17 cellular contexts compared by ENCODE assay signal in the genomic region with DNA sequence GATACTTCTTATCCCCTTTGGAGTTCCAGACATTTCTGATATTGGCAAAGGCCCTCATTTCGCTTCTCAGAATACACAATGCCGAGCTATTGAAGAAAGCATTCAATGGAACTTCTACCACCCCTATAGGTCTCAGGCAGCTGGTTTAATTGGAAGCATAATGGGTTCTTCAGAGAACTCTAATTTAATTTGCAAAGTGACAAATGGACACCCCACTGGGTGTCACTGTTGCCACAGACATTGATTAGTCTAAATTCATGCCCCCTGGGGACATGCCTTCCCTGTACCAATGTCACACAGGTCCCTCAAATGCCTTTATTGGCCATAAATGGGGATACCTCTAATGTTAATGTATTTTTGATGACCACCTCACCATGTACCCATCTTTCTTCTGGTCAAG. TPM values are rescaled to one million over a fixed set of nuclear protein-coding genes. Genes with fewer than 3 reads are reported as not detected.
DNase-seq lines count a peak whose midpoint lies in the region; ATAC-seq, FAIRE-seq and TF ChIP-seq lines count a peak whose summit lies in the region.
"Had no signal": no experiment of that assay in that cellular context is flagged by ENCODE, and none has a peak within 500 bp of the region (broad histone marks: within the 10 kb centered on the region; RNA-seq: fewer than 3 reads in every experiment).

No MANE protein-coding gene starts in this region.

- H4K8ac ChIP-seq in H1 (ENCODE audit: extremely low read depth, insufficient read depth, low read length), result no peak overlapping the region

- no peaks in the 10 kb centered on the region for H3K79me1 ChIP-seq in H1 (ENCODE audit: low read depth, low read length)

- H3K14ac ChIP-seq in H1 (ENCODE audit: insufficient read length), result no peak overlapping the region

- no peak for TF ChIP-seq RAD21 in H1 (IDR thresholded peaks at IDR 0.05 in 1 of 2, conservative IDR thresholded peaks at IDR 0.05 in 1 of 2; ENCODE audit: low read depth in 2 of 2, low read length in 2 of 2)

- ATAC-seq in GM18867 (IDR thresholded peaks at IDR 0.05; ENCODE audit: unreplicated experiment), result no peak
- ATAC-seq: A549, T-cell had no signal

- H3K23ac ChIP-seq in H1 (ENCODE audit: insufficient read length), result no peak overlapping the region

- peaks cover 0 to 7% (median 0%) of the 10 kb centered on the region in 4 experiments; a peak in 3 of 7 replicates for H3K4me1 ChIP-seq in H1 (replicated peaks in 1 of 4; ENCODE audit: control insufficient read depth in 3 of 4, insufficient read depth in 4 of 4, low read length in 3 of 4)
- H3K4me1 ChIP-seq: A549 had no signal

- TF ChIP-seq POLR2A in H1 (IDR thresholded peaks at IDR 0.05; ENCODE audit: control extremely low read depth in 1 of 2, low read depth in 2 of 2, low read length in 2 of 2), result no peak

- H2BK20ac ChIP-seq in H1 (ENCODE audit: low read length), result no peak overlapping the region

- peak; percentile 52 for FAIRE-seq in H1 (lab: Jason Lieb, UNC)
- FAIRE-seq in urothelium cell line (lab: Jason Lieb, UNC), result no peak
- FAIRE-seq: A549, H54 had no signal

- no peak overlapping the region for H2AFZ ChIP-seq in H1 (ENCODE audit: low read length)

- H4K91ac ChIP-seq in H1 (replicated peaks; ENCODE audit: insufficient read length, low read length), result no peak overlapping the region

- H3K23me2 ChIP-seq in H1 (ENCODE audit: low read depth, low read length), result no peaks in the 10 kb centered on the region

- H2BK120ac ChIP-seq in H1 (replicated peaks; ENCODE audit: low read depth, low read length), result no peak overlapping the region

- H2BK5ac ChIP-seq in H1 (ENCODE audit: low read depth, low read length), result no peak overlapping the region

- no peak overlapping the region for H4K5ac ChIP-seq in H1 (ENCODE audit: insufficient read length, low read depth, low read length)

- no peak overlapping the region for H2BK15ac ChIP-seq in H1 (ENCODE audit: low read length)

- no peaks in the 10 kb centered on the region for H3K36me3 Mint-ChIP-seq in activated CD4-positive, alpha-beta memory T cell treated with anti-CD3 and anti-CD28 coated beads, Interleukin-2, amount 10 ng/mL, durations not matched to agents 7 days and 5 days (ENCODE audit: low read depth)
- H3K36me3 Mint-ChIP-seq: CD4-positive, CD25-positive, alpha-beta regulatory T cell; T-cell had no signal

- POLR2A ChIA-PET in H1 (lab: Charles Lee; ENCODE audit: partially characterized antibody), result no interaction called here
- POLR2A ChIA-PET in activated CD4-positive, alpha-beta memory T cell treated with anti-CD3 and anti-CD28 coated beads, Interleukin-2, amount 10 ng/mL, durations not matched to agents 7 days and 5 days (lab: Charles Lee), result no interaction called here

- no peak overlapping the region for H2AK5ac ChIP-seq in H1 (ENCODE audit: low read depth, low read length)

- peak; percentile 41 for DNase-seq in NCI-H1436 (lab: John Stamatoyannopoulos, UW)
- no peak for DNase-seq in NCI-H1436 treated with DMSO at 0.1 percent for 48 hours (lab: John Stamatoyannopoulos, UW)
- peak; percentile 51 for DNase-seq in COR-L47 (lab: John Stamatoyannopoulos, UW)
- DNase-seq in NCI-H69 (lab: John Stamatoyannopoulos, UW), result peak; percentile 34
- DNase-seq in H1 (ENCODE audit: low read depth in 1 of 2, low spot score in 2 of 2), result no peak
- DNase-seq in urothelium cell line (ENCODE audit: low spot score), result no peak
- DNase-seq in activated CD4-positive, alpha-beta memory T cell treated with anti-CD3 and anti-CD28 coated beads, Interleukin-2, amount 10 ng/mL, durations not matched to agents 7 days and 5 days, result no peak
- DNase-seq: Calu3, MM.1S, NCI-H1417 treated with DMSO at 0.1 percent for 48 hours, NCI-H2107, NCI-H446 had no signal

- H3K79me2 ChIP-seq in H1 (ENCODE audit: control insufficient read depth in 1 of 2, insufficient read depth in 2 of 2, low read length in 2 of 2), result no peaks in the 10 kb centered on the region

- no peak overlapping the region for H2BK12ac ChIP-seq in H1 (ENCODE audit: low read depth, low read length)

- no peak for TF ChIP-seq CTCF in H1 (IDR thresholded peaks at IDR 0.05; ENCODE audit: control extremely low read depth in 1 of 3, insufficient read depth in 1 of 3, low read depth in 1 of 3, low read length in 3 of 3)

- no peak overlapping the region for H3K4ac ChIP-seq in H1 (replicated peaks; ENCODE audit: insufficient read length, low read depth, low read length)

- TF ChIP-seq EP300 in H1 (IDR thresholded peaks at IDR 0.05; ENCODE audit: borderline replicate concordance in 1 of 2, low read depth in 2 of 2, low read length in 2 of 2), result no peak

- no peaks in the 10 kb centered on the region; a peak in 1 of 4 replicates for H3K9me3 ChIP-seq in H1 (ENCODE audit: insufficient read depth in 2 of 2, low read depth in 1 of 2, low read length in 1 of 2)

- no peak overlapping the region for H3K4me3 Mint-ChIP-seq in activated CD4-positive, alpha-beta memory T cell treated with anti-CD3 and anti-CD28 coated beads, Interleukin-2, amount 10 ng/mL, durations not matched to agents 7 days and 5 days
- H3K4me3 Mint-ChIP-seq: CD4-positive, CD25-positive, alpha-beta regulatory T cell; T-cell had no signal

- H3K9me3 Mint-ChIP-seq in activated CD4-positive, alpha-beta memory T cell treated with anti-CD3 and anti-CD28 coated beads, Interleukin-2, amount 10 ng/mL, durations not matched to agents 7 days and 5 days, result peaks cover 3% of the 10 kb centered on the region

- H3K56ac ChIP-seq in H1 (replicated peaks; ENCODE audit: insufficient read length, low read depth, low read length), result no peak overlapping the region

- H3K4me2 ChIP-seq in H1 (ENCODE audit: insufficient read depth in 1 of 2, low read depth in 2 of 2, low read length in 2 of 2), result no peak overlapping the region
- H3K4me2 ChIP-seq: A549 had no signal

- CTCF ChIA-PET in H1 (lab: Charles Lee; ENCODE audit: partially characterized antibody), result no interaction called here
- CTCF ChIA-PET in activated CD4-positive, alpha-beta memory T cell treated with anti-CD3 and anti-CD28 coated beads, Interleukin-2, amount 10 ng/mL, durations not matched to agents 7 days and 5 days (lab: Charles Lee), result no interaction called here

- H3K18ac ChIP-seq in H1 (ENCODE audit: extremely low read depth, low read length), result no peak overlapping the region

- no peaks in the 10 kb centered on the region for H3K36me3 ChIP-seq in H1 (ENCODE audit: control insufficient read depth in 2 of 4, insufficient read depth in 4 of 4, low read length in 3 of 4)

- no peak overlapping the region for H3K9ac ChIP-seq in H1 (replicated peaks in 1 of 4; ENCODE audit: extremely low read depth in 1 of 4, low read depth in 3 of 4, low read length in 3 of 4)

- no peaks in the 10 kb centered on the region for H3K27me3 Mint-ChIP-seq in activated CD4-positive, alpha-beta memory T cell treated with anti-CD3 and anti-CD28 coated beads, Interleukin-2, amount 10 ng/mL, durations not matched to agents 7 days and 5 days

- H3K27me3 ChIP-seq in H1 (replicated peaks in 1 of 4; ENCODE audit: control insufficient read depth in 3 of 4, extremely low read depth in 1 of 4, insufficient read depth in 3 of 4, low read length in 3 of 4), result no peaks in the 10 kb centered on the region

- no peaks in the 10 kb centered on the region for H4K20me1 ChIP-seq in H1 (replicated peaks in 1 of 2; ENCODE audit: control insufficient read depth in 1 of 2, insufficient read depth in 2 of 2, low read length in 2 of 2)

- 40% methylated on average over 2 of the region's 2 CpGs; no CpG with 5 or more reads in 1 of the 2 experiments for WGBS in H1 (ENCODE audit: extremely low coverage in 1 of 2, insufficient coverage in 1 of 2, insufficient read length in 1 of 2, insufficient replicate concordance in 2 of 2, low coverage in 1 of 2, low lambda C conversion rate in 2 of 2, missing lambda C conversion rate in 1 of 2), 2 experiments

- no peak overlapping the region for H3K27ac Mint-ChIP-seq in activated CD4-positive, alpha-beta memory T cell treated with anti-CD3 and anti-CD28 coated beads, Interleukin-2, amount 10 ng/mL, durations not matched to agents 7 days and 5 days
- H3K27ac Mint-ChIP-seq: CD4-positive, CD25-positive, alpha-beta regulatory T cell; T-cell had no signal

- H3K4me1 Mint-ChIP-seq in activated CD4-positive, alpha-beta memory T cell treated with anti-CD3 and anti-CD28 coated beads, Interleukin-2, amount 10 ng/mL, durations not matched to agents 7 days and 5 days, result no peaks in the 10 kb centered on the region
- H3K4me1 Mint-ChIP-seq: CD4-positive, CD25-positive, alpha-beta regulatory T cell; T-cell had no signal

- no peak overlapping the region for H3K27ac ChIP-seq in H1 (ENCODE audit: low read depth, low read length)
- H3K27ac ChIP-seq: A549 had no signal

- H3K4me3 ChIP-seq in H1 (ENCODE audit: extremely low read depth in 1 of 4, insufficient read depth in 2 of 4, low read depth in 3 of 4, low read length in 4 of 4), result no peak overlapping the region
- H3K4me3 ChIP-seq: A549 had no signal

TF ChIP-seq in H1, 55 proteins besides CTCF, POLR2A, EP300 and RAD21 (continues in another document):
- TF ChIP-seq EGR1 (IDR thresholded peaks at IDR 0.05; ENCODE audit: borderline replicate concordance, low read depth, low read length), result no peak
- no peak for TF ChIP-seq SRF (IDR thresholded peaks at IDR 0.05; ENCODE audit: low read depth, low read length)
- no peak for TF ChIP-seq JUND (IDR thresholded peaks at IDR 0.05; ENCODE audit: low read length)

RNA-seq across cellular contexts. Expression of a gene that starts 22.9 kb away (rescaled TPM):
- total RNA-seq in H1 (2021; fragmentation: NEBNext Ultra II Directional; extraction: Animal tissue kit (Norgen Biotek cat#: 25700)), result 0.23 and 0.73 TPM in 2 replicates
- polyA plus RNA-seq in H1 (2011; rRNA removed), result 1.1 and 2.3 TPM in 2 replicates
- polyA plus RNA-seq in H1 (2011; cell fraction: cytosol; rRNA removed), result 1.3 TPM
- 0.63 TPM for polyA plus RNA-seq in H1 (2011; cell fraction: nucleus; rRNA removed)
- 0.87 to 2.3 TPM (median 1.4 TPM) in 4 replicates for polyA plus RNA-seq in H1 (2012, experiment 1 of 2)
- polyA plus RNA-seq in H1 (2012, experiment 2 of 2), result 0.16 TPM
- polyA plus RNA-seq in H1 (2013, experiment 1 of 2), result 0.14 TPM
- 0.06 TPM for polyA plus RNA-seq in H1 (2013, experiment 2 of 2)
- 2.4 and 2.9 TPM in 2 replicates for polyA minus RNA-seq in H1 (2011; rRNA and poly(A)+ RNA removed)
- polyA minus RNA-seq in H1 (2011; cell fraction: cytosol; rRNA and poly(A)+ RNA removed), result 0.88 TPM
- polyA minus RNA-seq in H1 (2011; cell fraction: nucleus; rRNA and poly(A)+ RNA removed), result 0.60 TPM
- not detected for total RNA-seq in activated CD4-positive, alpha-beta memory T cell treated with anti-CD3 and anti-CD28 coated beads, Interleukin-2, amount 10 ng/mL, durations not matched to agents 7 days and 5 days
- total RNA-seq: Calu3; CD4-positive, CD25-positive, alpha-beta regulatory T cell had no signal

RNA-seq across cellular contexts. Expression of a gene that starts 27.8 kb away (rescaled TPM):
- total RNA-seq in H1 (2021; fragmentation: NEBNext Ultra II Directional; extraction: Animal tissue kit (Norgen Biotek cat#: 25700)), result not detected in 2 replicates
- polyA plus RNA-seq in H1 (2011; rRNA removed), result not detected in 2 replicates
- not detected for polyA plus RNA-seq in H1 (2011; cell fraction: cytosol; rRNA removed)
- polyA plus RNA-seq in H1 (2011; cell fraction: nucleus; rRNA removed), result not detected
- polyA plus RNA-seq in H1 (2012, experiment 1 of 2), result not detected in 4 replicates
- polyA plus RNA-seq in H1 (2012, experiment 2 of 2), result not detected
- polyA plus RNA-seq in H1 (2013, experiment 1 of 2), result not detected
- polyA plus RNA-seq in H1 (2013, experiment 2 of 2), result not detected
- not detected in 2 replicates for polyA minus RNA-seq in H1 (2011; rRNA and poly(A)+ RNA removed)
- polyA minus RNA-seq in H1 (2011; cell fraction: cytosol; rRNA and poly(A)+ RNA removed), result not detected
- not detected for polyA minus RNA-seq in H1 (2011; cell fraction: nucleus; rRNA and poly(A)+ RNA removed)
- not detected for total RNA-seq in activated CD4-positive, alpha-beta memory T cell treated with anti-CD3 and anti-CD28 coated beads, Interleukin-2, amount 10 ng/mL, durations not matched to agents 7 days and 5 days
- total RNA-seq: Calu3; CD4-positive, CD25-positive, alpha-beta regulatory T cell; T-cell had no signal
- polyA plus RNA-seq: A549; CD4-positive, CD25-positive, alpha-beta regulatory T cell had no signal

Comparison
In these comparisons a context has a peak if more than half of its experiments do, and no peak if none do; other contexts are left out.
1. DNase-seq: peak in NCI-H1436 (single experiment), COR-L47 (single experiment) and NCI-H69 (single experiment); none in NCI-H1436 treated with DMSO at 0.1 percent for 48 hours (single experiment), H1 (0 of 2), urothelium cell line (single experiment) and activated CD4-positive, alpha-beta memory T cell treated with anti-CD3 and anti-CD28 coated beads, Interleukin-2, amount 10 ng/mL, durations not matched to agents 7 days and 5 days (single experiment).